In genomic region chr14:32076278-32077080, GRCh38 we compare ENCODE assay signal across 8 cellular contexts. TPM values are rescaled to one million over a fixed set of nuclear protein-coding genes. Genes with fewer than 3 reads are reported as not detected.
A peak's percentile ranks its signal among the peaks of the same experiment; 100 is the strongest.
DNase-seq lines count a peak whose midpoint lies in the region; ATAC-seq and TF ChIP-seq lines count a peak whose summit lies in the region.

No MANE protein-coding gene starts in this region.

- peak; percentile 93 to 95 for ATAC-seq in left cardiac atrium
- peak; percentile 96 to 99 for ATAC-seq in upper lobe of left lung (ENCODE audit: low FRiP score in 2 of 2)

- H3K9me3 ChIP-seq in HEK293 (ENCODE audit: control insufficient read depth, insufficient read depth, low read depth, low read length) (no peaks in the 10 kb centered on the region), upper lobe of left lung (no peaks in the 10 kb centered on the region)

- peak overlapping the region; percentile 99 for H3K27ac ChIP-seq in HEK293 (ENCODE audit: extremely low read depth, low read depth, low read length)
- H3K27ac ChIP-seq in upper lobe of left lung: peak overlapping the region; percentile 95 to 100 (median 98)

- H3K4me1 ChIP-seq in HEK293 (ENCODE audit: control insufficient read depth, insufficient read depth, low read length) (peaks cover 5% of the 10 kb centered on the region), upper lobe of left lung (peaks cover 20 to 25% (median 22%) of the 10 kb centered on the region in 4 donors)

- no peaks in the 10 kb centered on the region for H3K27me3 ChIP-seq in upper lobe of left lung

- no peaks in the 10 kb centered on the region for H3K36me3 ChIP-seq in HEK293 (ENCODE audit: control insufficient read depth in 2 of 2, insufficient read depth in 1 of 2, low read length in 2 of 2)
- H3K36me3 ChIP-seq in upper lobe of left lung: no peaks in the 10 kb centered on the region

- WGBS in upper lobe of left lung, 2 donors: 0% methylated on average over 31 to 55 of the region's 76 CpGs

- POLR2A ChIA-PET in HEK293 (lab: Yijun Ruan, JAX): interaction anchor here (0.5 to 3.2 kb wide), 33 partner anchors 8 to 1074 kb away, joined by 3 to 36 read pairs (median 4); partner anchors contain the start of genes DTD2, HEATR5A, RNU6-7 and RNU6-8

- peak in 1 of 4 donors; percentile 14 for TF ChIP-seq EP300 in upper lobe of left lung (IDR thresholded peaks at IDR 0.05)

- peak overlapping the region; percentile 88 for H3K4me3 ChIP-seq in HEK293 (ENCODE audit: low read depth, low read length)
- H3K4me3 ChIP-seq in upper lobe of left lung: peak overlapping the region; percentile 74 to 93 (median 90)

- peak in 3 of 4 donors; percentile 41 to 54 (median 42) for TF ChIP-seq POLR2A in upper lobe of left lung (IDR thresholded peaks at IDR 0.05)

- TF ChIP-seq CTCF in HEK293 (tag by site-specific recombination; IDR thresholded peaks at IDR 0.05): no peak
- no peak for TF ChIP-seq CTCF in upper lobe of left lung (IDR thresholded peaks at IDR 0.05)

- DNase-seq in GDM1 (lab: John Stamatoyannopoulos, UW) (peak; percentile 93), NAMALWA (ENCODE audit: low spot score) (peak; percentile 55), SKM-1 treated with dmso at 0.1 percent for 144 hours (lab: John Stamatoyannopoulos, UW; ENCODE audit: unreplicated experiment) (peak; percentile 68), amniotic epithelial cell (ENCODE audit: low read depth) (peak; percentile 99), left cardiac atrium (peak; percentile 97), posterior cingulate gyrus (peak; percentile 87 to 99 (median 96)), upper lobe of left lung (peak; percentile 96 to 99)

- intact Hi-C loops in left cardiac atrium (cut with DNase I): loop anchor here (2.0 to 10.0 kb wide), 5 partner anchors 80 to 388 kb away; partner anchors contain the start of genes RNU6-7 (in 2 of the 2) and RNU6-8 (in 2 of the 2)
- intact Hi-C loops in posterior cingulate gyrus (cut with DNase I): loop anchor here (1.0 to 10.0 kb wide), 5 partner anchors 126 to 512 kb away; partner anchors contain the start of genes NUBPL and RNU6-7

- CTCF ChIA-PET in HEK293 (lab: Yijun Ruan, JAX): interaction anchor here (0.5 to 1.5 kb wide), 6 partner anchors 24 to 1086 kb away, joined by 3 to 6 read pairs (median 4); no protein-coding TSS in a partner anchor

TF ChIP-seq in HEK293, 187 proteins besides CTCF, POLR2A, EP300 and RAD21 (continues in another document):
- no peak for TF ChIP-seq ZNF555 (tag by site-specific recombination; conservative IDR thresholded peaks at IDR 0.05)
- TF ChIP-seq ZNF23 (tag by site-specific recombination; IDR thresholded peaks at IDR 0.05; ENCODE audit: borderline replicate concordance): no peak
- TF ChIP-seq ZNF473 (tag by site-specific recombination; IDR thresholded peaks at IDR 0.05): no peak
- no peak for TF ChIP-seq ZNF302 (tag by site-specific recombination; IDR thresholded peaks at IDR 0.05; ENCODE audit: low read depth)
- peak; percentile 71 for TF ChIP-seq ZNF639 (tag by site-specific recombination; IDR thresholded peaks at IDR 0.05)
- no peak for TF ChIP-seq ZNF211 (tag by site-specific recombination; IDR thresholded peaks at IDR 0.05; ENCODE audit: low read depth)
- TF ChIP-seq YY2 (tag by site-specific recombination; IDR thresholded peaks at IDR 0.05): no peak
- TF ChIP-seq SCRT1 (tag by site-specific recombination; IDR thresholded peaks at IDR 0.05; ENCODE audit: borderline replicate concordance): no peak
- TF ChIP-seq ZFP69B (tag by site-specific recombination; IDR thresholded peaks at IDR 0.05): peak; percentile 82
- no peak for TF ChIP-seq ZNF433 (tag by site-specific recombination; IDR thresholded peaks at IDR 0.05; ENCODE audit: low read depth)
- no peak for TF ChIP-seq PRDM6 (tag by site-specific recombination; IDR thresholded peaks at IDR 0.05)
- TF ChIP-seq ZNF843 (tag by site-specific recombination; IDR thresholded peaks at IDR 0.05): peak; percentile 75
- TF ChIP-seq ZNF423 (tag by site-specific recombination; IDR thresholded peaks at IDR 0.05): 0 out of 2 replicates have a peak, but pooled peaks have one; percentile 25
- no peak for TF ChIP-seq ZNF548 (tag by site-specific recombination; IDR thresholded peaks at IDR 0.05)
- no peak for TF ChIP-seq ZNF223 (tag by site-specific recombination; IDR thresholded peaks at IDR 0.05)
- TF ChIP-seq ZXDB (tag by site-specific recombination; IDR thresholded peaks at IDR 0.05): peak; percentile 85
- TF ChIP-seq ZNF274 (IDR thresholded peaks at IDR 0.05; ENCODE audit: low read length): no peak
- TF ChIP-seq ZNF274 (tag by site-specific recombination; IDR thresholded peaks at IDR 0.05; ENCODE audit: borderline replicate concordance): no peak
- no peak for TF ChIP-seq ZNF221 (tag by site-specific recombination; IDR thresholded peaks at IDR 0.05; ENCODE audit: borderline replicate concordance)
- TF ChIP-seq ZNF521 (tag by site-specific recombination; IDR thresholded peaks at IDR 0.05): no peak
- TF ChIP-seq ZFP37 (tag by site-specific recombination; IDR thresholded peaks at IDR 0.05): 0 out of 2 replicates have a peak, but pooled peaks have one; percentile 36
- TF ChIP-seq INSM2 (tag by site-specific recombination; IDR thresholded peaks at IDR 0.05): no peak

RNA-seq across cellular contexts. Expression of gene ARHGAP5, which starts 0.6 kb away (rescaled TPM):
- total RNA-seq in left cardiac atrium (100 to 1,000 TPM; 168 to 181 TPM), upper lobe of left lung (100 to 1,000 TPM in 1 of 6 donors, 10 to 100 TPM in 5; 31.4 to 150 (median 78.3) TPM)

Comparison
In these comparisons a context has a peak if more than half of its experiments do, and no peak if none do; other contexts are left out.
1. Peak in every context shown above with its lines: DNase-seq, ATAC-seq, H3K4me3 ChIP-seq and H3K27ac ChIP-seq.